In genomic region chr11:57205046-57205671, GRCh38 we compare ENCODE assay signal across 10 cellular contexts. TPM values are rescaled to one million over a fixed set of nuclear protein-coding genes. Genes with fewer than 3 reads are reported as not detected.
DNase-seq lines count a peak whose midpoint lies in the region; ATAC-seq and TF ChIP-seq lines count a peak whose summit lies in the region.
"Had no signal": no experiment of that assay in that cellular context is flagged by ENCODE, and none has a peak within 500 bp of the region (broad histone marks: within the 10 kb centered on the region; RNA-seq: fewer than 3 reads in every experiment).

No MANE protein-coding gene starts in this region.

- no peak overlapping the region for H3K27ac ChIP-seq in right lobe of liver
- no peak overlapping the region for H3K27ac ChIP-seq in transverse colon

- intact Hi-C loops in right lobe of liver (cut with DNase I) (no loop called here), transverse colon (cut with DNase I; ENCODE audit: low total_unique reads) (no loop called here)

- ATAC-seq in right lobe of liver (peak; percentile 43 to 67 (median 59)), HG02938 (IDR thresholded peaks at IDR 0.05; ENCODE audit: unreplicated experiment) (no peak), HG02610 (IDR thresholded peaks at IDR 0.05; ENCODE audit: unreplicated experiment) (no peak)
- ATAC-seq: activated CD4-positive, alpha-beta T cell treated with anti-CD3 and anti-CD28 coated beads for 36 hours had no signal

- H3K27me3 ChIP-seq in NT2/D1 (ENCODE audit: insufficient read depth, insufficient read length) (no peaks in the 10 kb centered on the region), right lobe of liver (no peaks in the 10 kb centered on the region), transverse colon (no peaks in the 10 kb centered on the region)

- TF ChIP-seq EP300 in transverse colon (IDR thresholded peaks at IDR 0.05; ENCODE audit: low read depth): no peak

- H3K4me3 ChIP-seq in NT2/D1 (ENCODE audit: insufficient read length, low read depth) (no peak overlapping the region), right lobe of liver (no peak overlapping the region), transverse colon (no peak overlapping the region)

- WGBS in right lobe of liver (ENCODE audit: insufficient coverage, low coverage, low lambda C conversion rate, missing lambda C conversion rate): 9% methylated on average over 1 of the region's 3 CpGs
- WGBS in transverse colon (ENCODE audit: low coverage in 1 of 2), 2 donors: 81% methylated on average over 3 of the region's 3 CpGs; no CpG with 5 or more reads in 1 of the 2 donors

- no peaks in the 10 kb centered on the region for H3K36me3 ChIP-seq in NT2/D1 (ENCODE audit: insufficient read depth, insufficient read length, low read length)
- no peaks in the 10 kb centered on the region for H3K36me3 ChIP-seq in right lobe of liver
- no peaks in the 10 kb centered on the region for H3K36me3 ChIP-seq in transverse colon

- peak in 1 of 4 donors; percentile 18 for TF ChIP-seq CTCF in right lobe of liver (IDR thresholded peaks at IDR 0.05)
- TF ChIP-seq CTCF in transverse colon (IDR thresholded peaks at IDR 0.05): no peak

- no peak for TF ChIP-seq POLR2A in erythroblast (IDR thresholded peaks at IDR 0.05; ENCODE audit: low read length)
- TF ChIP-seq POLR2A in right lobe of liver (IDR thresholded peaks at IDR 0.05): no peak
- no peak for TF ChIP-seq POLR2A in transverse colon (IDR thresholded peaks at IDR 0.05)

- H3K9me3 ChIP-seq in NT2/D1 (ENCODE audit: insufficient read depth, low read length): no peaks in the 10 kb centered on the region
- H3K9me3 ChIP-seq in right lobe of liver: no peaks in the 10 kb centered on the region
- H3K9me3 ChIP-seq in transverse colon: no peaks in the 10 kb centered on the region

- in situ Hi-C loops in transverse colon (cut with MboI; ENCODE audit: low pct_ligation_motif_present in 1 of 4, low pct_unique_long_range_greater_than_20kb in 1 of 4, low sequenced_read_pairs in 3 of 4): no loop called here

- peak; percentile 65 for DNase-seq in AG08396 (ENCODE audit: low spot score)
- DNase-seq in NT2/D1 (ENCODE audit: low read depth, low spot score): peak; percentile 77
- peak; percentile 22 to 46 for DNase-seq in erythroblast (lab: John Stamatoyannopoulos, UW)
- no peak for DNase-seq in right lobe of liver
- DNase-seq in transverse colon: no peak
- DNase-seq in GDM1 (lab: John Stamatoyannopoulos, UW): no peak
- DNase-seq: activated CD4-positive, alpha-beta T cell treated with anti-CD3 and anti-CD28 coated beads for 36 hours; NCI-H146 had no signal

- peaks cover 11% of the 10 kb centered on the region for H3K4me1 ChIP-seq in NT2/D1 (ENCODE audit: insufficient read depth, insufficient read length)
- H3K4me1 ChIP-seq in right lobe of liver: no peaks in the 10 kb centered on the region
- no peaks in the 10 kb centered on the region for H3K4me1 ChIP-seq in transverse colon

- peak overlapping the region; percentile 34 for H3K9ac ChIP-seq in NT2/D1 (ENCODE audit: insufficient read length, low read depth)

RNA-seq across cellular contexts. Expression of gene LRRC55, which starts 23.4 kb away (rescaled TPM):
- under 1 TPM in 5 of 6 experiments, not detected in 1; 0.06 to 0.71 (median 0.13) TPM for total RNA-seq in right lobe of liver
- under 1 TPM in 2 of 4 donors, not detected in 2; 0.14 to 0.16 TPM for total RNA-seq in transverse colon
- total RNA-seq: activated CD4-positive, alpha-beta T cell treated with anti-CD3 and anti-CD28 coated beads for 36 hours had no signal

RNA-seq across cellular contexts. Expression of gene APLNR, which starts 31.9 kb away (rescaled TPM):
- total RNA-seq in right lobe of liver (1 to 10 TPM; 1.1 to 3.6 (median 2.1) TPM), transverse colon (1 to 10 TPM in 2 of 4 donors, under 1 TPM in 1, not detected in 1; 0.68 to 2.6 (median 2.1) TPM)
- total RNA-seq: activated CD4-positive, alpha-beta T cell treated with anti-CD3 and anti-CD28 coated beads for 36 hours had no signal

Comparison
In these comparisons a context has a peak if more than half of its experiments do, and no peak if none do; other contexts are left out.
1. DNase-seq: peak in AG08396 (single experiment), NT2/D1 (single experiment) and erythroblast (2 of 2); none in right lobe of liver (0 of 3), transverse colon (single experiment) and GDM1 (single experiment).
2. ATAC-seq: peak in right lobe of liver (4 of 4); none in HG02938 (single experiment) and HG02610 (single experiment).